Comparison of ENCODE assay signal across 8 cellular contexts in genomic region chr14:23300687-23301223, GRCh38. TPM values are rescaled to one million over a fixed set of nuclear protein-coding genes. Genes with fewer than 3 reads are reported as not detected.
A peak's percentile ranks its signal among the peaks of the same experiment; 100 is the strongest.
DNase-seq lines count a peak whose midpoint lies in the region; ATAC-seq and TF ChIP-seq lines count a peak whose summit lies in the region.

No MANE protein-coding gene starts in this region.

- DNase-seq in CD4-positive, CD25-positive, alpha-beta regulatory T cell = peak in 2 of 3 donors; percentile 26
- DNase-seq in activated T-cell treated with anti-CD3 and anti-CD28 coated beads, Interleukin-2, amount 50 U/mL, for 72 hours = peak in 1 of 2 donors; percentile 20
- DNase-seq in osteocyte (ENCODE audit: extremely low spot score, unreplicated experiment) = no peak

- TF ChIP-seq CTCF in gastroesophageal sphincter (IDR thresholded peaks at IDR 0.05) (no peak), osteocyte (IDR thresholded peaks at IDR 0.05) (no peak)

- H3K9ac ChIP-seq in HUES6 (ENCODE audit: low read length) = peak overlapping the region; percentile 67

- TF ChIP-seq EP300 in gastroesophageal sphincter (IDR thresholded peaks at IDR 0.05) = no peak

- no peaks in the 10 kb centered on the region for H3K9me3 ChIP-seq in CD4-positive, CD25-positive, alpha-beta regulatory T cell (ENCODE audit: control insufficient read depth in 2 of 2, low read length in 2 of 2)
- H3K9me3 ChIP-seq in HUES6 (ENCODE audit: control insufficient read depth, insufficient read depth, low read depth, low read length) (no peaks in the 10 kb centered on the region), gastroesophageal sphincter (no peaks in the 10 kb centered on the region)

- H3K36me3 Mint-ChIP-seq in CD4-positive, CD25-positive, alpha-beta regulatory T cell = peaks cover 3% of the 10 kb centered on the region
- H3K36me3 Mint-ChIP-seq in activated T-cell treated with anti-CD3 and anti-CD28 coated beads, Interleukin-2, amount 50 U/mL, for 72 hours (ENCODE audit: insufficient read depth in 2 of 2) = peaks cover 1% of the 10 kb centered on the region in 2 donors
- no peaks in the 10 kb centered on the region for H3K36me3 Mint-ChIP-seq in osteocyte (ENCODE audit: unreplicated experiment)

- peak overlapping the region; percentile 92 for H3K4me3 ChIP-seq in CD4-positive, CD25-positive, alpha-beta regulatory T cell (ENCODE audit: low read depth, low read length)
- H3K4me3 ChIP-seq in HUES6 (ENCODE audit: low read depth, low read length) = peak overlapping the region; percentile 95
- peak overlapping the region; percentile 68 to 81 for H3K4me3 ChIP-seq in gastroesophageal sphincter

- peaks cover 25% of the 10 kb centered on the region for H3K27me3 Mint-ChIP-seq in CD4-positive, CD25-positive, alpha-beta regulatory T cell
- peaks cover 12% of the 10 kb centered on the region for H3K27me3 Mint-ChIP-seq in activated T-cell treated with anti-CD3 and anti-CD28 coated beads, Interleukin-2, amount 50 U/mL, for 72 hours (ENCODE audit: low read depth)
- no peaks in the 10 kb centered on the region for H3K27me3 Mint-ChIP-seq in osteocyte (ENCODE audit: unreplicated experiment)

- peaks cover 0 to 24% (median 8%) of the 10 kb centered on the region in 4 donors for H3K4me1 Mint-ChIP-seq in CD4-positive, CD25-positive, alpha-beta regulatory T cell
- H3K4me1 Mint-ChIP-seq in activated T-cell treated with anti-CD3 and anti-CD28 coated beads, Interleukin-2, amount 50 U/mL, for 72 hours (ENCODE audit: low read depth) = peaks cover 22% of the 10 kb centered on the region
- peaks cover 23% of the 10 kb centered on the region for H3K4me1 Mint-ChIP-seq in osteocyte (ENCODE audit: unreplicated experiment)

- no peaks in the 10 kb centered on the region for H3K9me3 Mint-ChIP-seq in CD4-positive, CD25-positive, alpha-beta regulatory T cell
- no peaks in the 10 kb centered on the region for H3K9me3 Mint-ChIP-seq in activated T-cell treated with anti-CD3 and anti-CD28 coated beads, Interleukin-2, amount 50 U/mL, for 72 hours
- H3K9me3 Mint-ChIP-seq in osteocyte (ENCODE audit: unreplicated experiment) = no peaks in the 10 kb centered on the region

- H3K4me1 ChIP-seq in CD4-positive, CD25-positive, alpha-beta regulatory T cell (ENCODE audit: control insufficient read depth, insufficient read depth, low read length, poor library complexity, severe bottlenecking) = peaks cover 31% of the 10 kb centered on the region
- H3K4me1 ChIP-seq in HUES6 (ENCODE audit: control insufficient read depth, insufficient read depth, low read length) = peaks cover 12% of the 10 kb centered on the region; the same call in 1 of the 2 replicates
- H3K4me1 ChIP-seq in gastroesophageal sphincter = peaks cover 5 to 45% (median 6%) of the 10 kb centered on the region in 3 donors

- no peak for ATAC-seq in CD4-positive, CD25-positive, alpha-beta regulatory T cell (ENCODE audit: low read depth in 2 of 2)
- ATAC-seq in activated T-cell treated with anti-CD3 and anti-CD28 coated beads, Interleukin-2, amount 50 U/mL, for 72 hours (replicated peaks in 1 of 2) = no peak
- ATAC-seq in gastroesophageal sphincter = no peak
- ATAC-seq in GM21526 (IDR thresholded peaks at IDR 0.05; ENCODE audit: low FRiP score, unreplicated experiment) = no peak
- ATAC-seq in HG02588 (IDR thresholded peaks at IDR 0.05; ENCODE audit: unreplicated experiment) = no peak
- ATAC-seq in HG03469 (IDR thresholded peaks at IDR 0.05; ENCODE audit: unreplicated experiment) = no peak

- H3K36me3 ChIP-seq in CD4-positive, CD25-positive, alpha-beta regulatory T cell (ENCODE audit: control insufficient read depth, insufficient read depth, low read length) = peaks cover 3% of the 10 kb centered on the region
- H3K36me3 ChIP-seq in HUES6 (ENCODE audit: control insufficient read depth, insufficient read depth, low read length) = no peaks in the 10 kb centered on the region; the same call in 1 of the 2 replicates
- H3K36me3 ChIP-seq in gastroesophageal sphincter = peaks cover 0 to 21% of the 10 kb centered on the region in 2 donors

- no peak for TF ChIP-seq POLR2A in gastroesophageal sphincter (IDR thresholded peaks at IDR 0.05)

- peak overlapping the region; percentile 89 to 99 (median 97) for H3K27ac Mint-ChIP-seq in CD4-positive, CD25-positive, alpha-beta regulatory T cell
- peak overlapping the region; percentile 98 for H3K27ac Mint-ChIP-seq in activated T-cell treated with anti-CD3 and anti-CD28 coated beads, Interleukin-2, amount 50 U/mL, for 72 hours
- peak overlapping the region; percentile 100 for H3K27ac Mint-ChIP-seq in osteocyte (ENCODE audit: unreplicated experiment)

- H3K27me3 ChIP-seq in CD4-positive, CD25-positive, alpha-beta regulatory T cell (ENCODE audit: control insufficient read depth, insufficient read depth, low read length) = no peaks in the 10 kb centered on the region
- peaks cover 66% of the 10 kb centered on the region for H3K27me3 ChIP-seq in HUES6 (ENCODE audit: control insufficient read depth, insufficient read depth, low read length)
- H3K27me3 ChIP-seq in gastroesophageal sphincter = no peaks in the 10 kb centered on the region

- H3K4me3 Mint-ChIP-seq in CD4-positive, CD25-positive, alpha-beta regulatory T cell = peak overlapping the region; percentile 80 to 100 (median 89)
- peak overlapping the region; percentile 93 to 97 for H3K4me3 Mint-ChIP-seq in activated T-cell treated with anti-CD3 and anti-CD28 coated beads, Interleukin-2, amount 50 U/mL, for 72 hours
- H3K4me3 Mint-ChIP-seq in osteocyte (ENCODE audit: unreplicated experiment) = peak overlapping the region; percentile 90

- peak overlapping the region; percentile 97 for H3K27ac ChIP-seq in CD4-positive, CD25-positive, alpha-beta regulatory T cell (ENCODE audit: insufficient read depth, low read length, poor library complexity, severe bottlenecking)
- H3K27ac ChIP-seq in HUES6 (ENCODE audit: low read depth, low read length) (no peak overlapping the region), gastroesophageal sphincter (peak overlapping the region; percentile 97 to 99 (median 98))

- WGBS in gastroesophageal sphincter (ENCODE audit: low coverage in 1 of 2), 2 donors = 0% methylated on average over 6 to 8 of the region's 13 CpGs

RNA-seq across cellular contexts. Expression of gene PPP1R3E, which starts 1.9 kb away (rescaled TPM):
- total RNA-seq in CD4-positive, CD25-positive, alpha-beta regulatory T cell = 33.2 TPM
- polyA plus RNA-seq in CD4-positive, CD25-positive, alpha-beta regulatory T cell = 1 to 10 TPM; 2.5 to 4.6 (median 2.9) TPM
- total RNA-seq in activated T-cell treated with anti-CD3 and anti-CD28 coated beads, Interleukin-2, amount 50 U/mL, for 72 hours = 10 to 100 TPM; 30.2 to 37.4 TPM
- total RNA-seq in gastroesophageal sphincter = 10 to 100 TPM in 1 of 4 donors, 1 to 10 TPM in 3; 4.4 to 14.0 (median 7.2) TPM
- 15.3 and 19.2 TPM in 2 replicates for total RNA-seq in osteocyte

RNA-seq across cellular contexts. Expression of gene BCL2L2, which starts 5.9 kb away (rescaled TPM):
- total RNA-seq in CD4-positive, CD25-positive, alpha-beta regulatory T cell = 2.6 TPM
- polyA plus RNA-seq in CD4-positive, CD25-positive, alpha-beta regulatory T cell = not detected
- total RNA-seq in activated T-cell treated with anti-CD3 and anti-CD28 coated beads, Interleukin-2, amount 50 U/mL, for 72 hours = 1 to 10 TPM; 2.7 to 3.2 TPM
- total RNA-seq in gastroesophageal sphincter (100 to 1,000 TPM in 3 of 4 donors, 10 to 100 TPM in 1; 99.1 to 157 (median 117) TPM), osteocyte (21.6 and 27.9 TPM in 2 replicates)

RNA-seq across cellular contexts. Expression of gene HOMEZ, which starts 14.8 kb away (rescaled TPM):
- total RNA-seq in CD4-positive, CD25-positive, alpha-beta regulatory T cell = 3.3 TPM
- polyA plus RNA-seq in CD4-positive, CD25-positive, alpha-beta regulatory T cell = 1 to 10 TPM; 4.7 to 7.4 (median 6.4) TPM
- 10 to 100 TPM; 11.8 to 12.6 TPM for total RNA-seq in activated T-cell treated with anti-CD3 and anti-CD28 coated beads, Interleukin-2, amount 50 U/mL, for 72 hours
- total RNA-seq in gastroesophageal sphincter (10 to 100 TPM in 2 of 4 donors, 1 to 10 TPM in 2; 7.5 to 11.3 (median 9.4) TPM), osteocyte (6.9 and 8.4 TPM in 2 replicates)

RNA-seq across cellular contexts. Expression of gene PABPN1, which starts 20.5 kb away (rescaled TPM):
- total RNA-seq in CD4-positive, CD25-positive, alpha-beta regulatory T cell = 188 TPM
- polyA plus RNA-seq in CD4-positive, CD25-positive, alpha-beta regulatory T cell = 100 to 1,000 TPM in 1 of 4 donors, 10 to 100 TPM in 3; 78.8 to 102 (median 89.3) TPM
- 100 to 1,000 TPM; 188 to 189 TPM for total RNA-seq in activated T-cell treated with anti-CD3 and anti-CD28 coated beads, Interleukin-2, amount 50 U/mL, for 72 hours
- total RNA-seq in gastroesophageal sphincter (10 to 100 TPM; 56.3 to 59.8 (median 57.5) TPM), osteocyte (175 and 183 TPM in 2 replicates)

RNA-seq across cellular contexts. Expression of gene SLC22A17, which starts 51.9 kb away (rescaled TPM):
- 3.2 TPM for total RNA-seq in CD4-positive, CD25-positive, alpha-beta regulatory T cell
- 1 to 10 TPM in 3 of 4 donors, under 1 TPM in 1; 0.94 to 3.2 (median 2.1) TPM for polyA plus RNA-seq in CD4-positive, CD25-positive, alpha-beta regulatory T cell
- 1 to 10 TPM; 6.3 to 8.6 TPM for total RNA-seq in activated T-cell treated with anti-CD3 and anti-CD28 coated beads, Interleukin-2, amount 50 U/mL, for 72 hours
- total RNA-seq in gastroesophageal sphincter (10 to 100 TPM; 22.7 to 36.4 (median 30.4) TPM), osteocyte (36.4 and 42.7 TPM in 2 replicates)
